Comparison of ENCODE assay signal across 1 cellular context in the genomic region with DNA sequence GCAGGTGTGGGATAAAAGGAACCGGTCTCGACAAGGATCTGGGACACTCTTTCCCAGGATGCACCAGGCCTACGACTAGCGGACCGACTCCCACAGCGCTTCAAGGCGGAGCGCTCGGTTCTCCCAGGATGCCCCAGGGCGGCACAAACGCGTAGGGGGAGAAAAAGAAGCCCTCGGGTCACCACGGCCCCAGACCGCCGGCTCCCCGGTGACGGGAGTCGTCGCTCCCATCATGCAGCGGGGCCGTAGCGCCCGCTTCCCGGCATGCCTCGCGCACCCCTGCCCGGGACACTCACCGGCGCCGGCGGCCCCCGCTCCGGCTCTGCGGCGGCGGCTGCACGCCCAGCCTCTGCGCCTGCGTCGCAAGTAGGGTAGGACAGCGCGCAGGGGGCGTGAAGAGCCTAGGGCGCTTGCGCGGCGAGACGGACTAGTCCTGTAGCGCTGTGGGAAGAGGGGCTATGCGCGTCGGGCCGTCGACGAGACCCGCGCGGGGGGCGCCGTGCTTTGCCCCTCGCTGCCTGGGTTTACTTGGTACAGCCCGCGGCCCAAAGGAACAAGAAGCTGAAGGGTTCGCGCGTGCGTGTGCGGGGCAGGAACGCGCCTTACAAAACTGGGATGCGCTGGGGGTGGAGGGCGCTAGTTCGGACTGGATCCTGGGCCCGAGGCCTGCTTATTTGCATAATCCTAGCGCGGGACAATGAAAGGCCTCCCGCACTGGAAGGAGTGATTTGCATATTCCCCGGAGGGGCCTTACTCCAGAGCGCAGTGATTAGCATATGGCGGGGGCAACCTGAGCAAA.
A peak's percentile ranks its signal among the peaks of the same experiment; 100 is the strongest.
TF ChIP-seq lines count a peak whose summit lies in the region.

Gene ZNF428 (minus strand): TSS at position 368 of the 799 bp plus-strand sequence. CDS start 5,325 bp downstream, outside the sequence.

TF ChIP-seq in HepG2, 621 proteins besides CTCF, POLR2A, EP300 and RAD21 (continued from another document and continues in another):
- TF ChIP-seq, protein P1, sequence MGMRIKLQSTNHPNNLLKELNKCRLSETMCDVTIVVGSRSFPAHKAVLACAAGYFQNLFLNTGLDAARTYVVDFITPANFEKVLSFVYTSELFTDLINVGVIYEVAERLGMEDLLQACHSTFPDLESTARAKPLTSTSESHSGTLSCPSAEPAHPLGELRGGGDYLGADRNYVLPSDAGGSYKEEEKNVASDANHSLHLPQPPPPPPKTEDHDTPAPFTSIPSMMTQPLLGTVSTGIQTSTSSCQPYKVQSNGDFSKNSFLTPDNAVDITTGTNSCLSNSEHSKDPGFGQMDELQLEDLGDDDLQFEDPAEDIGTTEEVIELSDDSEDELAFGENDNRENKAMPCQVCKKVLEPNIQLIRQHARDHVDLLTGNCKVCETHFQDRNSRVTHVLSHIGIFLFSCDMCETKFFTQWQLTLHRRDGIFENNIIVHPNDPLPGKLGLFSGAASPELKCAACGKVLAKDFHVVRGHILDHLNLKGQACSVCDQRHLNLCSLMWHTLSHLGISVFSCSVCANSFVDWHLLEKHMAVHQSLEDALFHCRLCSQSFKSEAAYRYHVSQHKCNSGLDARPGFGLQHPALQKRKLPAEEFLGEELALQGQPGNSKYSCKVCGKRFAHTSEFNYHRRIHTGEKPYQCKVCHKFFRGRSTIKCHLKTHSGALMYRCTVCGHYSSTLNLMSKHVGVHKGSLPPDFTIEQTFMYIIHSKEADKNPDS (CRISPR knock-in tag; IDR thresholded peaks at IDR 0.05), result no peak
- TF ChIP-seq FOSL1 (CRISPR knock-in tag; IDR thresholded peaks at IDR 0.05; ENCODE audit: borderline replicate concordance) (0 out of 2 replicates have a peak, but pooled peaks have one; percentile 24), MAFG (CRISPR knock-in tag; IDR thresholded peaks at IDR 0.05) (no peak), ZNF367 (CRISPR knock-in tag; IDR thresholded peaks at IDR 0.05; ENCODE audit: borderline replicate concordance) (no peak; the same call in 1 of the 2 replicates), ZNF296 (CRISPR knock-in tag; conservative IDR thresholded peaks at IDR 0.05) (0 out of 2 replicates have a peak, but pooled peaks have one; percentile 45), SMC3 (IDR thresholded peaks at IDR 0.05; ENCODE audit: low read length) (no peak), NR2F2 (IDR thresholded peaks at IDR 0.05; ENCODE audit: borderline replicate concordance, low read depth) (0 out of 2 replicates have a peak, but pooled peaks have one; percentile 6), MZF1 (CRISPR knock-in tag; IDR thresholded peaks at IDR 0.05; ENCODE audit: borderline replicate concordance) (peak; percentile 71; the same call in 1 of the 2 replicates), IRF2 (CRISPR knock-in tag; IDR thresholded peaks at IDR 0.05) (peak; percentile 35; the same call in 1 of the 2 replicates), MTA3 (CRISPR knock-in tag; IDR thresholded peaks at IDR 0.05) (no peak), RBM22 (optimal IDR thresholded peaks at IDR 0.05; ENCODE audit: low read length) (peak; percentile 60), ZGPAT (CRISPR knock-in tag; IDR thresholded peaks at IDR 0.05) (peak; percentile 83), HMG20B (CRISPR knock-in tag; conservative IDR thresholded peaks at IDR 0.05) (no peak), KLF16 (CRISPR knock-in tag; IDR thresholded peaks at IDR 0.05) (peak in 1 of 2 experiments; percentile 51; a peak in 2 of 4 replicates), MIER3 (CRISPR knock-in tag; IDR thresholded peaks at IDR 0.05; ENCODE audit: borderline replicate concordance) (no peak; the same call in 1 of the 2 replicates), BCL6 (CRISPR knock-in tag; IDR thresholded peaks at IDR 0.05) (peak; percentile 7; the same call in 1 of the 2 replicates), IRX3 (CRISPR knock-in tag; IDR thresholded peaks at IDR 0.05; ENCODE audit: borderline replicate concordance, low read depth) (0 out of 2 replicates have a peak, but pooled peaks have one; percentile 51), ZNF253 (CRISPR knock-in tag; IDR thresholded peaks at IDR 0.05; ENCODE audit: borderline replicate concordance) (no peak), KDM5B (CRISPR knock-in tag; IDR thresholded peaks at IDR 0.05; ENCODE audit: borderline replicate concordance) (peak; percentile 96), ZNF749 (CRISPR knock-in tag; IDR thresholded peaks at IDR 0.05; ENCODE audit: borderline replicate concordance) (no peak; the same call in 1 of the 2 replicates), CSRNP1 (CRISPR knock-in tag; IDR thresholded peaks at IDR 0.05) (peak; percentile 97), ZNF629 (CRISPR knock-in tag; conservative IDR thresholded peaks at IDR 0.05) (peak; percentile 33; the same call in 1 of the 2 replicates), ZNF674 (CRISPR knock-in tag; IDR thresholded peaks at IDR 0.05; ENCODE audit: low read depth) (0 out of 2 replicates have a peak, but pooled peaks have one; percentile 85), KAT8 (CRISPR knock-in tag; IDR thresholded peaks at IDR 0.05) (peak; percentile 56), SP1 (IDR thresholded peaks at IDR 0.05) (no peak), SP1 (CRISPR knock-in tag; IDR thresholded peaks at IDR 0.05) (no peak; the same call in 1 of the 2 replicates), MAZ (IDR thresholded peaks at IDR 0.05; ENCODE audit: borderline replicate concordance, low read depth, low read length) (peak; percentile 80), MAZ (CRISPR knock-in tag; IDR thresholded peaks at IDR 0.05; ENCODE audit: low read depth) (peak; percentile 97), ZNF776 (CRISPR knock-in tag; IDR thresholded peaks at IDR 0.05) (peak; percentile 96; the same call in 1 of the 2 replicates), ZNF557 (CRISPR knock-in tag; IDR thresholded peaks at IDR 0.05) (peak; percentile 50; the same call in 1 of the 2 replicates), CSRNP2 (CRISPR knock-in tag; conservative IDR thresholded peaks at IDR 0.05; ENCODE audit: low read depth) (no peak), FOXK1 (CRISPR knock-in tag; IDR thresholded peaks at IDR 0.05; ENCODE audit: borderline replicate concordance, low read depth) (no peak), KLF15 (CRISPR knock-in tag; IDR thresholded peaks at IDR 0.05; ENCODE audit: borderline replicate concordance) (peak; percentile 95), CERS6 (CRISPR knock-in tag; IDR thresholded peaks at IDR 0.05) (no peak; the same call in 1 of the 2 replicates), SMAD1 (CRISPR knock-in tag; IDR thresholded peaks at IDR 0.05; ENCODE audit: borderline replicate concordance, low read depth) (no peak), ETV5 (CRISPR knock-in tag; IDR thresholded peaks at IDR 0.05; ENCODE audit: borderline replicate concordance) (no peak), ATM (IDR thresholded peaks at IDR 0.05; ENCODE audit: borderline replicate concordance) (no peak), ZNF792 (CRISPR knock-in tag; IDR thresholded peaks at IDR 0.05) (peak; percentile 44; the same call in 1 of the 2 replicates), HOXA3 (CRISPR knock-in tag; IDR thresholded peaks at IDR 0.05) (peak; percentile 80), ZNF878 (CRISPR knock-in tag; IDR thresholded peaks at IDR 0.05) (peak; percentile 76; the same call in 1 of the 2 replicates), POLR2AphosphoS2 (IDR thresholded peaks at IDR 0.05; ENCODE audit: low read depth, low read length) (no peak), CBX1 (IDR thresholded peaks at IDR 0.05; ENCODE audit: low read depth) (no peak), TGIF2 (CRISPR knock-in tag; IDR thresholded peaks at IDR 0.05) (no peak), ZNF772 (CRISPR knock-in tag; IDR thresholded peaks at IDR 0.05) (peak; percentile 59), ZNF432 (CRISPR knock-in tag; IDR thresholded peaks at IDR 0.05; ENCODE audit: borderline replicate concordance) (no peak), NR3C1 (CRISPR knock-in tag; IDR thresholded peaks at IDR 0.05) (no peak), LCORL (IDR thresholded peaks at IDR 0.05) (no peak), LCORL (CRISPR knock-in tag; IDR thresholded peaks at IDR 0.05) (no peak), SRSF4 (IDR thresholded peaks at IDR 0.05; ENCODE audit: low read depth, low read length, poor library complexity, severe bottlenecking) (peak; percentile 50), ZEB1 (IDR thresholded peaks at IDR 0.05; ENCODE audit: insufficient replicate concordance, low read depth) (no peak), PITX1 (CRISPR knock-in tag; IDR thresholded peaks at IDR 0.05) (peak; percentile 64; the same call in 1 of the 2 replicates), ZNF33B (CRISPR knock-in tag; IDR thresholded peaks at IDR 0.05) (peak; percentile 3; the same call in 1 of the 2 replicates), TFDP2 (CRISPR knock-in tag; IDR thresholded peaks at IDR 0.05) (peak; percentile 77), NRL (CRISPR knock-in tag; IDR thresholded peaks at IDR 0.05; ENCODE audit: borderline replicate concordance) (peak; percentile 85), NCOR1 (IDR thresholded peaks at IDR 0.05; ENCODE audit: borderline replicate concordance, low read length) (no peak), PRMT3 (CRISPR knock-in tag; IDR thresholded peaks at IDR 0.05; ENCODE audit: borderline replicate concordance, low read depth) (no peak), ZNF30 (CRISPR knock-in tag; IDR thresholded peaks at IDR 0.05) (peak; percentile 52; the same call in 1 of the 2 replicates)
- TF ChIP-seq, protein P2, sequence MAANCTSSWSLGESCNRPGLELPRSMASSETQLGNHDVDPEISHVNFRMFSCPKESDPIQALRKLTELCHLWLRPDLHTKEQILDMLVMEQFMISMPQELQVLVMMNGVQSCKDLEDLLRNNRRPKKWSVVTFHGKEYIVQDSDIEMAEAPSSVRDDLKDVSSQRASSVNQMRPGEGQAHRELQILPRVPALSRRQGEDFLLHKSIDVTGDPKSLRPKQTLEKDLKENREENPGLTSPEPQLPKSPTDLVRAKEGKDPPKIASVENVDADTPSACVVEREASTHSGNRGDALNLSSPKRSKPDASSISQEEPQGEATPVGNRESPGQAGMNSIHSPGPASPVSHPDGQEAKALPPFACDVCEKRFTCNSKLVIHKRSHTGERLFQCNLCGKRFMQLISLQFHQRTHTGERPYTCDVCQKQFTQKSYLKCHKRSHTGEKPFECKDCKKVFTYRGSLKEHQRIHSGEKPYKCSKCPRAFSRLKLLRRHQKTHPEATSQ (CRISPR knock-in tag; IDR thresholded peaks at IDR 0.05; ENCODE audit: borderline replicate concordance), result peak; percentile 8; the same call in 1 of the 2 replicates
- TF ChIP-seq, protein P3, sequence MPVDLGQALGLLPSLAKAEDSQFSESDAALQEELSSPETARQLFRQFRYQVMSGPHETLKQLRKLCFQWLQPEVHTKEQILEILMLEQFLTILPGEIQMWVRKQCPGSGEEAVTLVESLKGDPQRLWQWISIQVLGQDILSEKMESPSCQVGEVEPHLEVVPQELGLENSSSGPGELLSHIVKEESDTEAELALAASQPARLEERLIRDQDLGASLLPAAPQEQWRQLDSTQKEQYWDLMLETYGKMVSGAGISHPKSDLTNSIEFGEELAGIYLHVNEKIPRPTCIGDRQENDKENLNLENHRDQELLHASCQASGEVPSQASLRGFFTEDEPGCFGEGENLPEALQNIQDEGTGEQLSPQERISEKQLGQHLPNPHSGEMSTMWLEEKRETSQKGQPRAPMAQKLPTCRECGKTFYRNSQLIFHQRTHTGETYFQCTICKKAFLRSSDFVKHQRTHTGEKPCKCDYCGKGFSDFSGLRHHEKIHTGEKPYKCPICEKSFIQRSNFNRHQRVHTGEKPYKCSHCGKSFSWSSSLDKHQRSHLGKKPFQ (CRISPR knock-in tag; IDR thresholded peaks at IDR 0.05; ENCODE audit: insufficient replicate concordance), result peak; percentile 80
